1 cellular context compared by ENCODE assay signal in the genomic region with DNA sequence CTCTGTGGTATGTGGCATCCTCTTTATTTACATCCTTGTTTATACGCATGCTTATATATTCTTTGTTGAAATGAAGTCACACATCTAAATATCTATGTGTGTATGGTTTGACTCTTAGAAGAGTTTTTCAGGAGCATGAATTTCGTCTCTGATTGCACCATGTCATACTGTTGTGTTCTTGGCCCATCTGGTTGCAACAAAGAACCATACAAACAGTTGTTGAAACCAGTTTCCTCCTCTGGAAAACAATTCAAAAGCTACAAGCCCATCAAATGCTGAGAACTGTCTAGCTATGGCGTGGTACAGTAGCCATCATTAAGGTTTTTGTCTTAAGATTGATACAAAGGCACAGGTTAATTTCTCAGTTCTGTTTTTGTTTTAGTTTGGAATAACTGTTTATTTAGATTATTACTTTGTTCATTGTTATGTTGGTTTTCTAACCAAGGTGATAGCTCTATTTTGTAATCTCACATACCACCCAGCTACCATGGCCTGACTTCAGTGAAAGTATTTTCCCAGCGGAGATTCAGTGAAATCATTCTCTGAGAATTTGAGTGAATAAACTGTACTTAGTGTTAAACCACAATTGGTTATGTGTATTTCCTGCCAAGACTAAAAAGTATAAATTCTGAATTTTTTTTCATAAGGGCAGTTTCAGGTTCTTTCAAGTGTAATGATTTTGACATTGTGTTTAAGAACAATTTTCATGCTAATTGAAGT.
TF ChIP-seq lines count a peak whose summit lies in the region.

No MANE protein-coding gene starts in this region.

TF ChIP-seq in HepG2, 621 proteins besides CTCF, POLR2A, EP300 and RAD21 (continued from another document):
- TF ChIP-seq, protein P1, sequence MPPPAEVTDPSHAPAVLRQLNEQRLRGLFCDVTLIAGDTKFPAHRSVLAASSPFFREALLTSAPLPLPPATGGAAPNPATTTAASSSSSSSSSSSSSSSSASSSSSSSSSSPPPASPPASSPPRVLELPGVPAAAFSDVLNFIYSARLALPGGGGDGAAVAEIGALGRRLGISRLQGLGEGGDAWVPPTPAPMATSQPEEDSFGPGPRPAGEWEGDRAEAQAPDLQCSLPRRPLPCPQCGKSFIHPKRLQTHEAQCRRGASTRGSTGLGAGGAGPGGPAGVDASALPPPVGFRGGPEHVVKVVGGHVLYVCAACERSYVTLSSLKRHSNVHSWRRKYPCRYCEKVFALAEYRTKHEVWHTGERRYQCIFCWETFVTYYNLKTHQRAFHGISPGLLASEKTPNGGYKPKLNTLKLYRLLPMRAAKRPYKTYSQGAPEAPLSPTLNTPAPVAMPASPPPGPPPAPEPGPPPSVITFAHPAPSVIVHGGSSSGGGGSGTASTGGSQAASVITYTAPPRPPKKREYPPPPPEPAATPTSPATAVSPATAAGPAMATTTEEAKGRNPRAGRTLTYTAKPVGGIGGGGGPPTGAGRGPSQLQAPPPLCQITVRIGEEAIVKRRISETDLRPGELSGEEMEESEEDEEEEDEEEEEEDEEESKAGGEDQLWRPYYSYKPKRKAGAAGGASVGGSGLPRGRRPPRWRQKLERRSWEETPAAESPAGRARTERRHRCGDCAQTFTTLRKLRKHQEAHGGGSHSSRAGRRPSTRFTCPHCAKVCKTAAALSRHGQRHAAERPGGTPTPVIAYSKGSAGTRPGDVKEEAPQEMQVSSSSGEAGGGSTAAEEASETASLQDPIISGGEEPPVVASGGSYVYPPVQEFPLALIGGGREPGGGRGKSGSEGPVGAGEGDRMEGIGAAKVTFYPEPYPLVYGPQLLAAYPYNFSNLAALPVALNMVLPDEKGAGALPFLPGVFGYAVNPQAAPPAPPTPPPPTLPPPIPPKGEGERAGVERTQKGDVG (CRISPR knock-in tag; IDR thresholded peaks at IDR 0.05; ENCODE audit: borderline replicate concordance), result no peak
- TF ChIP-seq PHF21A (CRISPR knock-in tag; IDR thresholded peaks at IDR 0.05) (no peak), PITX1 (CRISPR knock-in tag; IDR thresholded peaks at IDR 0.05) (no peak), TBP (CRISPR knock-in tag; IDR thresholded peaks at IDR 0.05) (no peak), TOPORS (CRISPR knock-in tag; IDR thresholded peaks at IDR 0.05) (no peak), FOXC1 (CRISPR knock-in tag; IDR thresholded peaks at IDR 0.05; ENCODE audit: borderline replicate concordance) (no peak), ZNF234 (CRISPR knock-in tag; conservative IDR thresholded peaks at IDR 0.05) (no peak)
- TF ChIP-seq, protein P2, sequence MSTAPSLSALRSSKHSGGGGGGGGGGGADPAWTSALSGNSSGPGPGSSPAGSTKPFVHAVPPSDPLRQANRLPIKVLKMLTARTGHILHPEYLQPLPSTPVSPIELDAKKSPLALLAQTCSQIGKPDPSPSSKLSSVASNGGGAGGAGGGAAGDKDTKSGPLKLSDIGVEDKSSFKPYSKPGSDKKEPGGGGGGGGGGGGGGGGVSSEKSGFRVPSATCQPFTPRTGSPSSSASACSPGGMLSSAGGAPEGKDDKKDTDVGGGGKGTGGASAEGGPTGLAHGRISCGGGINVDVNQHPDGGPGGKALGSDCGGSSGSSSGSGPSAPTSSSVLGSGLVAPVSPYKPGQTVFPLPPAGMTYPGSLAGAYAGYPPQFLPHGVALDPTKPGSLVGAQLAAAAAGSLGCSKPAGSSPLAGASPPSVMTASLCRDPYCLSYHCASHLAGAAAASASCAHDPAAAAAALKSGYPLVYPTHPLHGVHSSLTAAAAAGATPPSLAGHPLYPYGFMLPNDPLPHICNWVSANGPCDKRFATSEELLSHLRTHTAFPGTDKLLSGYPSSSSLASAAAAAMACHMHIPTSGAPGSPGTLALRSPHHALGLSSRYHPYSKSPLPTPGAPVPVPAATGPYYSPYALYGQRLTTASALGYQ (CRISPR knock-in tag; IDR thresholded peaks at IDR 0.05), result no peak
- TF ChIP-seq, protein P3, sequence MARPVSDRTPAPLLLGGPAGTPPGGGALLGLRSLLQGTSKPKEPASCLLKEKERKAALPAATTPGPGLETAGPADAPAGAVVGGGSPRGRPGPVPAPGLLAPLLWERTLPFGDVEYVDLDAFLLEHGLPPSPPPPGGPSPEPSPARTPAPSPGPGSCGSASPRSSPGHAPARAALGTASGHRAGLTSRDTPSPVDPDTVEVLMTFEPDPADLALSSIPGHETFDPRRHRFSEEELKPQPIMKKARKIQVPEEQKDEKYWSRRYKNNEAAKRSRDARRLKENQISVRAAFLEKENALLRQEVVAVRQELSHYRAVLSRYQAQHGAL (CRISPR knock-in tag; IDR thresholded peaks at IDR 0.05; ENCODE audit: not compliant biosample characterization), result no peak
- TF ChIP-seq, protein P4, sequence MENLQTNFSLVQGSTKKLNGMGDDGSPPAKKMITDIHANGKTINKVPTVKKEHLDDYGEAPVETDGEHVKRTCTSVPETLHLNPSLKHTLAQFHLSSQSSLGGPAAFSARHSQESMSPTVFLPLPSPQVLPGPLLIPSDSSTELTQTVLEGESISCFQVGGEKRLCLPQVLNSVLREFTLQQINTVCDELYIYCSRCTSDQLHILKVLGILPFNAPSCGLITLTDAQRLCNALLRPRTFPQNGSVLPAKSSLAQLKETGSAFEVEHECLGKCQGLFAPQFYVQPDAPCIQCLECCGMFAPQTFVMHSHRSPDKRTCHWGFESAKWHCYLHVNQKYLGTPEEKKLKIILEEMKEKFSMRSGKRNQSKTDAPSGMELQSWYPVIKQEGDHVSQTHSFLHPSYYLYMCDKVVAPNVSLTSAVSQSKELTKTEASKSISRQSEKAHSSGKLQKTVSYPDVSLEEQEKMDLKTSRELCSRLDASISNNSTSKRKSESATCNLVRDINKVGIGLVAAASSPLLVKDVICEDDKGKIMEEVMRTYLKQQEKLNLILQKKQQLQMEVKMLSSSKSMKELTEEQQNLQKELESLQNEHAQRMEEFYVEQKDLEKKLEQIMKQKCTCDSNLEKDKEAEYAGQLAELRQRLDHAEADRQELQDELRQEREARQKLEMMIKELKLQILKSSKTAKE (CRISPR knock-in tag; IDR thresholded peaks at IDR 0.05; ENCODE audit: borderline replicate concordance), result no peak
